ENCODE assay signal across 30 cellular contexts in genomic region chr16:52529226-52529625, GRCh38. TPM values are rescaled to one million over a fixed set of nuclear protein-coding genes. Genes with fewer than 3 reads are reported as not detected.
"Had no signal": no experiment of that assay in that cellular context is flagged by ENCODE, and none has a peak within 500 bp of the region (broad histone marks: within the 10 kb centered on the region; RNA-seq: fewer than 3 reads in every experiment).

No MANE protein-coding gene starts in this region.

- DNase-seq: activated CD4-positive, alpha-beta T cell treated with anti-CD3 and anti-CD28 coated beads, Interleukin-2, amount 10 ng/mL, durations not matched to agents 24 days and 14 days; activated CD4-positive, alpha-beta T cell treated with anti-CD3 and anti-CD28 coated beads, Interleukin-2, amount 50 U/mL, for 4 hours; activated CD8-positive, alpha-beta T cell treated with anti-CD3 and anti-CD28 coated beads for 36 hours; activated effector memory CD4-positive, alpha-beta T cell treated with anti-CD3 and anti-CD28 coated beads, Interleukin-2, amount 50 U/mL, for 16 hours; activated naive CD4-positive, alpha-beta T cell; activated naive CD4-positive, alpha-beta T cell treated with anti-CD3 and anti-CD28 coated beads, Interleukin-2, amount 50 U/mL, for 16 hours; activated naive CD8-positive, alpha-beta T cell treated with anti-CD3 and anti-CD28 coated beads for 36 hours; activated T-cell treated with anti-CD3 and anti-CD28 coated beads, Interleukin-2, amount 50 U/mL, for 1 hour; activated T-cell treated with anti-CD3 and anti-CD28 coated beads, Interleukin-2, amount 50 U/mL, for 72 hours; amniotic stem cell; Karpas-422; KBM-7; NCI-H1417 treated with DMSO at 0.1 percent for 48 hours; NCI-H187 treated with DMSO at 0.1 percent for 48 hours; NCI-H2081; NCI-H2171; NCI-H2227 treated with DMSO at 0.1 percent for 48 hours; NCI-H446; NCI-H524 treated with DMSO at 0.1 percent for 48 hours; PC-3; Peyer's patch; RPMI8226; SHP77 treated with DMSO at 0.1 percent for 48 hours; SK-N-SH had no signal

- H3K4me3 ChIP-seq: ascending aorta, cardiac muscle cell, Peyer's patch, SJSA1 had no signal

- H3K4me1 ChIP-seq: ascending aorta, Peyer's patch, SJSA1 had no signal

- H3K27me3 ChIP-seq: ascending aorta, cardiac muscle cell, Peyer's patch, SJSA1 had no signal

- H3K9me3 ChIP-seq: ascending aorta, Peyer's patch, SJSA1, SK-N-SH had no signal

- ATAC-seq: activated CD8-positive, alpha-beta T cell treated with anti-CD3 and anti-CD28 coated beads for 36 hours; activated T-cell treated with anti-CD3 and anti-CD28 coated beads, Interleukin-2, amount 50 U/mL, for 72 hours; activated T-helper 17 cell treated with anti-CD3 and anti-CD28 coated beads, Interleukin-2, amount 50 U/mL, for 72 hours; PC-3 had no signal

- H3K27ac ChIP-seq: ascending aorta, cardiac muscle cell, Peyer's patch, SJSA1 had no signal

- H3K36me3 ChIP-seq: ascending aorta, cardiac muscle cell, Peyer's patch, SJSA1 had no signal

RNA-seq across cellular contexts. Expression of gene TOX3, which starts 17.7 kb away (rescaled TPM):
- total RNA-seq: activated CD4-positive, alpha-beta T cell treated with anti-CD3 and anti-CD28 coated beads, Interleukin-2, amount 10 ng/mL, durations not matched to agents 24 days and 14 days; activated CD8-positive, alpha-beta memory T cell treated with anti-CD3 and anti-CD28 coated beads for 36 hours; activated CD8-positive, alpha-beta T cell treated with anti-CD3 and anti-CD28 coated beads for 36 hours; activated naive CD8-positive, alpha-beta T cell treated with anti-CD3 and anti-CD28 coated beads for 36 hours; activated T-cell treated with anti-CD3 and anti-CD28 coated beads, Interleukin-2, amount 50 U/mL, for 72 hours; activated T-helper 17 cell treated with anti-CD3 and anti-CD28 coated beads, Interleukin-2, amount 50 U/mL, for 72 hours; ascending aorta; MCF 10A; PC-3 had no signal
